Comparison of ENCODE assay signal across 8 cellular contexts in the genomic region with DNA sequence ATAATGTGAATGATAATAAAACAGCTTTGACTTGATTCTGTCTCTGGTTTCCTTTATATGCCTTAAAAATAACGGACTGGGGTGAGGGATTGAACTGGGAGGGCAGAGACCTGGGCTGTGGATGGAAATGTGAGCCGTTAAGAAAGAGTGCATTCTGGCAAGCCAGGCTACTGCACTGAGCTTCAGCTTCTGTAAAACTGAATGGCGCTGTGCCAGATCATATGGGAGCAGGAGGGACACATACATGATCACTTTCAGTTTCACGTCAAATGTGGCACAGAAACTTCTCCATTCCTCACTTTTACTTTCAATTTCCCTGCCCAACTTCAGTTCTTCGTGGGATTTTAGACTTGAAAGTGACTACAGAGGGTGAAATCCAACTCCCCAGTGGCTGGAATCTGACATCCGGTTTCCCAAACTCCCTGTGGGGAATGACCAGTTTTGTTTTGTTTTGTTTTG. TPM values are rescaled to one million over a fixed set of nuclear protein-coding genes. Genes with fewer than 3 reads are reported as not detected.
DNase-seq lines count a peak whose midpoint lies in the region; ATAC-seq, FAIRE-seq and TF ChIP-seq lines count a peak whose summit lies in the region.

No MANE protein-coding gene starts in this region.

- peak; percentile 44 to 87 (median 73) for DNase-seq in CD8-positive, alpha-beta T cell
- DNase-seq in KBM-7: peak; percentile 85
- peak; percentile 72 for DNase-seq in T-helper 2 cell treated with Interferon-gamma antibody and Interleukin-4, amounts not matched to agents 5 μg/mL and 100 μg/mL, for 36 hours (ENCODE audit: low spot score)
- peak; percentile 85 for DNase-seq in astrocyte of the hippocampus (ENCODE audit: low read depth, low spot score)
- no peak for DNase-seq in keratinocyte (ENCODE audit: low read depth, low spot score)
- peak; percentile 82 for DNase-seq in stimulated activated CD4-positive, alpha-beta T cell treated with anti-CD3 and anti-CD28 coated beads, Interleukin-1b, Interleukin-23, amount 100 ng/mL, for 48 hours

- intact Hi-C loops in CD8-positive, alpha-beta T cell (cut with DNase I, micrococcal nuclease): loop anchor here (1.0 to 10.0 kb wide), 8 partner anchors 15 to 575 kb away; partner anchors contain the start of genes NUDT21 (in 2 of the 2), OGFOD1 (in 2 of the 2), HERPUD1 (in 1 of the 2) and MT1E (in 1 of the 2)

- no peaks in the 10 kb centered on the region for H3K79me2 ChIP-seq in keratinocyte (ENCODE audit: control insufficient read depth, insufficient read depth, low read length)

- ATAC-seq in CD8-positive, alpha-beta T cell: peak; percentile 36
- ATAC-seq in GM21360 (IDR thresholded peaks at IDR 0.05; ENCODE audit: unreplicated experiment) (peak; percentile 41), GM18870 (IDR thresholded peaks at IDR 0.05; ENCODE audit: unreplicated experiment) (no peak)

- H3K9me3 ChIP-seq in CD8-positive, alpha-beta T cell (ENCODE audit: low read length): no peaks in the 10 kb centered on the region
- H3K9me3 ChIP-seq in keratinocyte (ENCODE audit: control insufficient read depth, low read depth, low read length): no peaks in the 10 kb centered on the region

- peak overlapping the region; percentile 95 for H3K4me2 ChIP-seq in keratinocyte (ENCODE audit: control insufficient read depth, extremely low read depth, insufficient read depth, low read depth, low read length)

- peak overlapping the region; percentile 98 for H3K4me3 Mint-ChIP-seq in CD8-positive, alpha-beta T cell
- peak overlapping the region; percentile 94 for H3K4me3 Mint-ChIP-seq in T-helper 2 cell treated with Interferon-gamma antibody and Interleukin-4, amounts not matched to agents 5 μg/mL and 100 μg/mL, for 36 hours

- dilution Hi-C loops in keratinocyte (cut with MboI; ENCODE audit: extremely low pct_ligation_motif_present, low sequenced_read_pairs): no loop called here

- H3K4me1 Mint-ChIP-seq in CD8-positive, alpha-beta T cell (ENCODE audit: low read depth): peaks cover 47% of the 10 kb centered on the region
- peaks cover 57% of the 10 kb centered on the region for H3K4me1 Mint-ChIP-seq in T-helper 2 cell treated with Interferon-gamma antibody and Interleukin-4, amounts not matched to agents 5 μg/mL and 100 μg/mL, for 36 hours (ENCODE audit: low read depth)

- H3K9me3 Mint-ChIP-seq in CD8-positive, alpha-beta T cell: no peaks in the 10 kb centered on the region
- H3K9me3 Mint-ChIP-seq in T-helper 2 cell treated with Interferon-gamma antibody and Interleukin-4, amounts not matched to agents 5 μg/mL and 100 μg/mL, for 36 hours: no peaks in the 10 kb centered on the region

- TF ChIP-seq CTCF in CD8-positive, alpha-beta T cell (IDR thresholded peaks at IDR 0.05): no peak
- no peak for TF ChIP-seq CTCF in keratinocyte (optimal IDR thresholded peaks at IDR 0.05 in 1 of 3, IDR thresholded peaks at IDR 0.05 in 1 of 3, conservative IDR thresholded peaks at IDR 0.05 in 1 of 3; ENCODE audit: extremely low read depth in 1 of 3, insufficient read depth in 2 of 3, low read length in 3 of 3)

- H4K20me1 ChIP-seq in keratinocyte (ENCODE audit: control insufficient read depth, extremely low read depth, insufficient read depth, low read length): no peaks in the 10 kb centered on the region

- no peaks in the 10 kb centered on the region for H3K36me3 ChIP-seq in CD8-positive, alpha-beta T cell (ENCODE audit: insufficient read depth, low read length)
- no peaks in the 10 kb centered on the region for H3K36me3 ChIP-seq in keratinocyte (ENCODE audit: control insufficient read depth in 2 of 2, extremely low read depth in 1 of 2, insufficient read depth in 2 of 2, low read length in 2 of 2)

- H3K36me3 Mint-ChIP-seq in CD8-positive, alpha-beta T cell: peaks cover 2% of the 10 kb centered on the region
- H3K36me3 Mint-ChIP-seq in T-helper 2 cell treated with Interferon-gamma antibody and Interleukin-4, amounts not matched to agents 5 μg/mL and 100 μg/mL, for 36 hours (ENCODE audit: low read depth): peaks cover 3% of the 10 kb centered on the region

- no peak for FAIRE-seq in keratinocyte (lab: Jason Lieb, UNC)

- no peaks in the 10 kb centered on the region for H3K27me3 Mint-ChIP-seq in CD8-positive, alpha-beta T cell (ENCODE audit: low read depth)
- H3K27me3 Mint-ChIP-seq in T-helper 2 cell treated with Interferon-gamma antibody and Interleukin-4, amounts not matched to agents 5 μg/mL and 100 μg/mL, for 36 hours (ENCODE audit: low read depth): no peaks in the 10 kb centered on the region

- peak overlapping the region; percentile 68 for H3K27ac ChIP-seq in CD8-positive, alpha-beta T cell (ENCODE audit: low read depth, low read length)
- peak overlapping the region; percentile 95 for H3K27ac ChIP-seq in keratinocyte (ENCODE audit: control insufficient read depth, insufficient read depth, low read length)

- POLR2A ChIA-PET in CD8-positive, alpha-beta T cell (lab: Charles Lee): interaction anchor here (0.9 to 4.9 kb wide), 6 partner anchors 14 to 99 kb away, joined by 3 to 21 read pairs (median 4); no protein-coding TSS in a partner anchor

- in situ Hi-C loops in KBM-7 (cut with MboI; ENCODE audit: low pct_unique_long_range_greater_than_20kb, low sequenced_read_pairs): no loop called here

- CTCF ChIA-PET in CD8-positive, alpha-beta T cell (lab: Charles Lee): interaction anchor here (1.0 to 4.6 kb wide), 3 partner anchors 13 to 92 kb away, joined by 3 to 14 read pairs (median 3); no protein-coding TSS in a partner anchor

- peaks cover 37% of the 10 kb centered on the region for H3K4me1 ChIP-seq in CD8-positive, alpha-beta T cell (ENCODE audit: insufficient read depth, low read length)
- H3K4me1 ChIP-seq in keratinocyte (ENCODE audit: control insufficient read depth, extremely low read depth, insufficient read depth, low read length): peaks cover 74% of the 10 kb centered on the region

- H2AFZ ChIP-seq in keratinocyte (ENCODE audit: control insufficient read depth, low read length): no peak overlapping the region

- H3K9me1 ChIP-seq in keratinocyte (ENCODE audit: control insufficient read depth, extremely low read depth, insufficient read depth, low read length): no peaks in the 10 kb centered on the region

- H3K4me3 ChIP-seq in CD8-positive, alpha-beta T cell (ENCODE audit: low read depth, low read length): peak overlapping the region; percentile 95
- H3K4me3 ChIP-seq in keratinocyte (ENCODE audit: control insufficient read depth in 2 of 3, extremely low read depth in 1 of 3, insufficient read depth in 2 of 3, low read depth in 1 of 3, low read length in 3 of 3): peak overlapping the region; percentile 46 to 92 (median 86)

- H3K27ac Mint-ChIP-seq in CD8-positive, alpha-beta T cell: peak overlapping the region; percentile 93
- H3K27ac Mint-ChIP-seq in T-helper 2 cell treated with Interferon-gamma antibody and Interleukin-4, amounts not matched to agents 5 μg/mL and 100 μg/mL, for 36 hours: peak overlapping the region; percentile 94

- peak overlapping the region; percentile 78 for H3K9ac ChIP-seq in keratinocyte (ENCODE audit: control insufficient read depth, extremely low read depth, insufficient read depth, low read length)

- H3K27me3 ChIP-seq in CD8-positive, alpha-beta T cell (ENCODE audit: insufficient read depth, low read length): no peaks in the 10 kb centered on the region
- no peaks in the 10 kb centered on the region for H3K27me3 ChIP-seq in keratinocyte (ENCODE audit: control insufficient read depth, extremely low read depth, insufficient read depth, low read length)

RNA-seq across cellular contexts. Expression of gene MT2A, which starts 1.1 kb away (rescaled TPM):
- 10 to 100 TPM; 71.0 to 95.7 TPM for total RNA-seq in CD8-positive, alpha-beta T cell
- polyA plus RNA-seq in keratinocyte: 489 to 1,016 TPM (median 990 TPM) in 3 replicates
- polyA plus RNA-seq in keratinocyte (2011; ENCODE audit: low read depth): 310 TPM
- polyA plus RNA-seq in keratinocyte (2011; cell fraction: cytosol; rRNA removed): 741 and 1,546 TPM in 2 replicates
- 335 and 470 TPM in 2 replicates for polyA plus RNA-seq in keratinocyte (2011; cell fraction: nucleus; rRNA removed)
- 2,479 and 10,771 TPM in 2 replicates for polyA plus RNA-seq in keratinocyte (2012; ENCODE audit: low replicate concordance)
- polyA minus RNA-seq in keratinocyte: 401 to 1,828 TPM (median 417 TPM) in 3 replicates
- polyA minus RNA-seq in keratinocyte (2011; cell fraction: cytosol; rRNA and poly(A)+ RNA removed): 2,677 TPM
- polyA minus RNA-seq in keratinocyte (2011; cell fraction: nucleus; rRNA and poly(A)+ RNA removed): 152 and 202 TPM in 2 replicates

RNA-seq across cellular contexts. Expression of gene MT1E, which starts 16.1 kb away (rescaled TPM):
- total RNA-seq in CD8-positive, alpha-beta T cell: 1 to 10 TPM; 3.0 to 5.5 TPM
- polyA plus RNA-seq in keratinocyte: 394 to 1,732 TPM (median 404 TPM) in 3 replicates
- polyA plus RNA-seq in keratinocyte (2011; ENCODE audit: low read depth): 55.2 TPM
- 1,504 and 3,462 TPM in 2 replicates for polyA plus RNA-seq in keratinocyte (2011; cell fraction: cytosol; rRNA removed)
- 621 and 624 TPM in 2 replicates for polyA plus RNA-seq in keratinocyte (2011; cell fraction: nucleus; rRNA removed)
- polyA plus RNA-seq in keratinocyte (2012; ENCODE audit: low replicate concordance): 688 and 1,595 TPM in 2 replicates
- polyA minus RNA-seq in keratinocyte: 298 to 744 TPM (median 398 TPM) in 3 replicates
- polyA minus RNA-seq in keratinocyte (2011; cell fraction: cytosol; rRNA and poly(A)+ RNA removed): 667 TPM
- polyA minus RNA-seq in keratinocyte (2011; cell fraction: nucleus; rRNA and poly(A)+ RNA removed): 76.9 and 81.7 TPM in 2 replicates

RNA-seq across cellular contexts. Expression of gene MT3, which starts 20.2 kb away (rescaled TPM):
- 1 to 10 TPM in 1 of 2 experiments, under 1 TPM in 1; 1.00 to 1.8 TPM for total RNA-seq in CD8-positive, alpha-beta T cell
- polyA plus RNA-seq in keratinocyte: not detected in 3 replicates
- not detected for polyA plus RNA-seq in keratinocyte (2011; ENCODE audit: low read depth)
- not detected in 2 replicates for polyA plus RNA-seq in keratinocyte (2011; cell fraction: cytosol; rRNA removed)
- polyA plus RNA-seq in keratinocyte (2011; cell fraction: nucleus; rRNA removed): not detected in 2 replicates
- polyA plus RNA-seq in keratinocyte (2012; ENCODE audit: low replicate concordance): not detected in 2 replicates
- not detected in 3 replicates for polyA minus RNA-seq in keratinocyte
- not detected for polyA minus RNA-seq in keratinocyte (2011; cell fraction: cytosol; rRNA and poly(A)+ RNA removed)
- not detected in 2 replicates for polyA minus RNA-seq in keratinocyte (2011; cell fraction: nucleus; rRNA and poly(A)+ RNA removed)

RNA-seq across cellular contexts. Expression of gene MT1M, which starts 23.0 kb away (rescaled TPM):
- total RNA-seq in CD8-positive, alpha-beta T cell: not detected
- polyA plus RNA-seq in keratinocyte: 0.20 to 0.74 TPM (median 0.24 TPM) in 3 replicates
- polyA plus RNA-seq in keratinocyte (2011; ENCODE audit: low read depth): not detected
- polyA plus RNA-seq in keratinocyte (2011; cell fraction: cytosol; rRNA removed): 0.32 and 0.65 TPM in 2 replicates
- polyA plus RNA-seq in keratinocyte (2011; cell fraction: nucleus; rRNA removed): 0.27 TPM in 1 of 2 replicates, not detected in the other
- 0.79 and 1.1 TPM in 2 replicates for polyA plus RNA-seq in keratinocyte (2012; ENCODE audit: low replicate concordance)
- polyA minus RNA-seq in keratinocyte: 0.56 to 0.76 TPM in 2 of 3 replicates, not detected in the other
- not detected for polyA minus RNA-seq in keratinocyte (2011; cell fraction: cytosol; rRNA and poly(A)+ RNA removed)
- polyA minus RNA-seq in keratinocyte (2011; cell fraction: nucleus; rRNA and poly(A)+ RNA removed): not detected in 2 replicates

RNA-seq across cellular contexts. Expression of gene MT1A, which starts 29.0 kb away (rescaled TPM):
- total RNA-seq in CD8-positive, alpha-beta T cell: not detected
- not detected in 3 replicates for polyA plus RNA-seq in keratinocyte
- polyA plus RNA-seq in keratinocyte (2011; ENCODE audit: low read depth): not detected
- not detected in 2 replicates for polyA plus RNA-seq in keratinocyte (2011; cell fraction: cytosol; rRNA removed)
- not detected in 2 replicates for polyA plus RNA-seq in keratinocyte (2011; cell fraction: nucleus; rRNA removed)
- polyA plus RNA-seq in keratinocyte (2012; ENCODE audit: low replicate concordance): 0.93 TPM in 1 of 2 replicates, not detected in the other
- polyA minus RNA-seq in keratinocyte: not detected in 3 replicates
- not detected for polyA minus RNA-seq in keratinocyte (2011; cell fraction: cytosol; rRNA and poly(A)+ RNA removed)
- not detected in 2 replicates for polyA minus RNA-seq in keratinocyte (2011; cell fraction: nucleus; rRNA and poly(A)+ RNA removed)
